16 cellular contexts compared by ENCODE assay signal in genomic region chr22:38748487-38749136, GRCh38. TPM values are rescaled to one million over a fixed set of nuclear protein-coding genes. Genes with fewer than 3 reads are reported as not detected.
DNase-seq lines count a peak whose midpoint lies in the region; FAIRE-seq and TF ChIP-seq lines count a peak whose summit lies in the region.
"Had no signal": no experiment of that assay in that cellular context is flagged by ENCODE, and none has a peak within 500 bp of the region (broad histone marks: within the 10 kb centered on the region; RNA-seq: fewer than 3 reads in every experiment).

No MANE protein-coding gene starts in this region.

- H3K27me3 ChIP-seq in BLaER1, result no peaks in the 10 kb centered on the region
- H3K27me3 ChIP-seq in bronchial epithelial cell (ENCODE audit: control insufficient read depth, insufficient read depth, low read length), result no peaks in the 10 kb centered on the region
- H3K27me3 ChIP-seq in liver (ENCODE audit: control insufficient read depth in 4 of 4, insufficient read depth in 4 of 4, low read length in 3 of 4), result no peaks in the 10 kb centered on the region
- H3K27me3 ChIP-seq: BE2C, gastrocnemius medialis, pancreas, testis had no signal

- H3K9ac ChIP-seq in BLaER1 (no peak overlapping the region), liver (ENCODE audit: low read depth in 1 of 2, low read length in 2 of 2) (no peak overlapping the region)

- WGBS in liver, result 87% methylated on average over 14 of the region's 14 CpGs

- peak overlapping the region; percentile 16; the same call in 1 of the 2 replicates for H3K4me2 ChIP-seq in BLaER1

- H3K36me3 ChIP-seq in BLaER1, result peaks cover 97% of the 10 kb centered on the region
- peaks cover 32% of the 10 kb centered on the region for H3K36me3 ChIP-seq in bronchial epithelial cell (ENCODE audit: control insufficient read depth, insufficient read depth, low read length)
- H3K36me3 ChIP-seq in liver (ENCODE audit: control insufficient read depth in 4 of 4, insufficient read depth in 3 of 4, low read depth in 1 of 4, low read length in 3 of 4), result peaks cover 20 to 69% (median 52%) of the 10 kb centered on the region in 4 donors

- TF ChIP-seq CTCF in bronchial epithelial cell (IDR thresholded peaks at IDR 0.05; ENCODE audit: insufficient read depth, low read length, severe bottlenecking) (no peak), liver (IDR thresholded peaks at IDR 0.05; ENCODE audit: low read depth, low read length, missing input control) (no peak)

- peaks cover 96% of the 10 kb centered on the region for H4K20me1 ChIP-seq in BLaER1

- FAIRE-seq in bronchial epithelial cell (lab: Jason Lieb, UNC), result no peak
- FAIRE-seq: pancreas had no signal

- H3K4me3 ChIP-seq in BLaER1, result no peak overlapping the region
- H3K4me3 ChIP-seq in bronchial epithelial cell (ENCODE audit: low read depth, low read length), result no peak overlapping the region
- no peak overlapping the region for H3K4me3 ChIP-seq in liver (ENCODE audit: low read depth in 1 of 3, low read length in 3 of 3)
- H3K4me3 ChIP-seq: gastrocnemius medialis, pancreas, testis had no signal

- no peaks in the 10 kb centered on the region for H3K9me3 ChIP-seq in BLaER1
- H3K9me3 ChIP-seq in liver (ENCODE audit: control insufficient read depth in 4 of 4, low read length in 3 of 4), result no peaks in the 10 kb centered on the region
- H3K9me3 ChIP-seq: BE2C, gastrocnemius medialis, pancreas, testis had no signal

- peak overlapping the region; percentile 96; the same call in 1 of the 2 replicates for H3K27ac ChIP-seq in BLaER1
- H3K27ac ChIP-seq in liver (ENCODE audit: low read depth in 1 of 2, low read length in 2 of 2), result peak overlapping the region in 1 of 2 donors; percentile 36
- H3K27ac ChIP-seq: gastrocnemius medialis, pancreas, testis had no signal

- H3K4me1 ChIP-seq in BLaER1, result peaks cover 53% of the 10 kb centered on the region
- H3K4me1 ChIP-seq in liver (ENCODE audit: control insufficient read depth in 4 of 4, insufficient read depth in 4 of 4, low read length in 3 of 4), result peaks cover 7 to 43% (median 15%) of the 10 kb centered on the region in 4 donors
- H3K4me1 ChIP-seq: BE2C had no signal

- no peak for TF ChIP-seq RAD21 in liver (IDR thresholded peaks at IDR 0.05)

- DNase-seq in HPDE6-E6E7 (ENCODE audit: extremely low spot score) (peak; percentile 48), bronchial epithelial cell (ENCODE audit: low read depth) (peak; percentile 54), COR-L47 (lab: John Stamatoyannopoulos, UW) (no peak), RPMI8226 (no peak)
- no peak for DNase-seq in stimulated activated CD4-positive, alpha-beta T cell treated with anti-CD3 and anti-CD28 coated beads, Interleukin-4, amount 100 ng/mL, for 1 hour
- DNase-seq: activated T-cell treated with anti-CD3 and anti-CD28 coated beads, Interleukin-2, amount 50 U/mL, for 1 hour; BE2C; DMS79 treated with DMSO at 0.1 percent for 48 hours; gastrocnemius medialis; NCI-H1694; NCI-H446; pancreas; PC-3 had no signal

TF ChIP-seq in liver, 16 proteins besides CTCF, POLR2A, EP300 and RAD21:
- TF ChIP-seq TAF1 (conservative IDR thresholded peaks at IDR 0.05) (no peak), NR2F2 (IDR thresholded peaks at IDR 0.05) (peak; percentile 1)

RNA-seq across cellular contexts. Expression of gene SUN2, which starts 7.2 kb away (rescaled TPM):
- total RNA-seq in bronchial epithelial cell, result 46.3 and 51.6 TPM in 2 replicates
- 100 to 1,000 TPM in 1 of 2 donors, 10 to 100 TPM in 1; 53.3 to 170 TPM for total RNA-seq in liver
- 100 to 1,000 TPM in 1 of 2 donors, 10 to 100 TPM in 1; 13.1 to 110 TPM for polyA plus RNA-seq in liver

RNA-seq across cellular contexts. Expression of gene GTPBP1, which starts 42.9 kb away (rescaled TPM):
- 28.7 and 47.0 TPM in 2 replicates for total RNA-seq in bronchial epithelial cell
- 10 to 100 TPM; 24.3 to 56.3 TPM for total RNA-seq in liver
- polyA plus RNA-seq in liver, result 1 to 10 TPM; 5.3 to 7.8 TPM

RNA-seq across cellular contexts. Expression of gene DNAL4, which starts 45.3 kb away (rescaled TPM):
- total RNA-seq in bronchial epithelial cell (32.6 and 44.3 TPM in 2 replicates), liver (1 to 10 TPM; 4.0 to 5.6 TPM)
- polyA plus RNA-seq in liver, result 1 to 10 TPM; 4.9 TPM

RNA-seq across cellular contexts. Expression of gene JOSD1, which starts 47.9 kb away (rescaled TPM):
- total RNA-seq in bronchial epithelial cell (123 and 147 TPM in 2 replicates), liver (10 to 100 TPM; 15.6 to 20.6 TPM)
- polyA plus RNA-seq in liver, result 10 to 100 TPM in 1 of 2 donors, 1 to 10 TPM in 1; 3.4 to 13.8 TPM

Comparison
In these comparisons a context has a peak if more than half of its experiments do, and no peak if none do; other contexts are left out.
1. DNase-seq: peak in HPDE6-E6E7 (single experiment) and bronchial epithelial cell (single experiment); none in COR-L47 (single experiment), RPMI8226 (single experiment) and stimulated activated CD4-positive, alpha-beta T cell treated with anti-CD3 and anti-CD28 coated beads, Interleukin-4, amount 100 ng/mL, for 1 hour (single experiment).